In the genomic region with DNA sequence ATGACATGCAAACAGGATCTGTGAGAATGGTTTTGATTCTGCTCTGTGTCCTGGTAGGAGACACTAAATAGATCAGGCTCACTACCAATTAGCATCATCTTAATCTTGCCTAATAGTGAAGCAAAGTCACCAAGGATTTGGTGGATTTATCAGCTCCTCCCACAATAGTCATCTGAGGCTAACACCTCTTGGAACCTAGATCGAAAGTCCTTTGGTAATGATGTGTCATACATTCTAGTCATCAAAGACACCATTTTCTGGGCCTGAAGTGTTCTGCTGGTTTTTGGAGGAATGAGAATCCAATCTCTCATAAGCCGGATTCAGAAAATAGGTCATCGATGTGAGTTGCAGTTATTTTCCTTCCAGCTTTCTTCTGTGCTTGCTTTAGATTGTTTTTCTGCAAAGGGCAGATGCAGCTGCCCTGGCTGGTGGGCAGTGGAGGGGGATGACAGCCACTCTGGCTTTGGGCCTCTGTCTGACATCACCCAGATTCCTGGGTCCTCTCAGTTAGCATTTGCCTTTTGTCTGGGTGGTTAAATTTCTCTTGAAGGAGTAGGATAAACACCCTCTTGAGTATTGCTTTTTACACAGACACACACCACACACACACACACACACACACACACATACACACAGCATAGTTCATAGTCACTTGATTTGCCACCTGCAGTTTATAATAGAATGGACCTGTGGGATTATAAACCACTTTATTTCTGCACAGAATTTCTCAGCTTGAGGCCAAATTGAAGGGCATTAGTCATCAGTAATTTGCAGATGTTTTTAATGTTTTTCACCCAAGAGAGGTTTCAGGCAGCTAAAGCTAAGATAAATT, we compare ENCODE assay signal across 11 cellular contexts. TPM values are rescaled to one million over a fixed set of nuclear protein-coding genes. Genes with fewer than 3 reads are reported as not detected.
A peak's percentile ranks its signal among the peaks of the same experiment; 100 is the strongest.
DNase-seq lines count a peak whose midpoint lies in the region; ATAC-seq, FAIRE-seq and TF ChIP-seq lines count a peak whose summit lies in the region.
"Had no signal": no experiment of that assay in that cellular context is flagged by ENCODE, and none has a peak within 500 bp of the region (broad histone marks: within the 10 kb centered on the region; RNA-seq: fewer than 3 reads in every experiment).

A gene with protein sequence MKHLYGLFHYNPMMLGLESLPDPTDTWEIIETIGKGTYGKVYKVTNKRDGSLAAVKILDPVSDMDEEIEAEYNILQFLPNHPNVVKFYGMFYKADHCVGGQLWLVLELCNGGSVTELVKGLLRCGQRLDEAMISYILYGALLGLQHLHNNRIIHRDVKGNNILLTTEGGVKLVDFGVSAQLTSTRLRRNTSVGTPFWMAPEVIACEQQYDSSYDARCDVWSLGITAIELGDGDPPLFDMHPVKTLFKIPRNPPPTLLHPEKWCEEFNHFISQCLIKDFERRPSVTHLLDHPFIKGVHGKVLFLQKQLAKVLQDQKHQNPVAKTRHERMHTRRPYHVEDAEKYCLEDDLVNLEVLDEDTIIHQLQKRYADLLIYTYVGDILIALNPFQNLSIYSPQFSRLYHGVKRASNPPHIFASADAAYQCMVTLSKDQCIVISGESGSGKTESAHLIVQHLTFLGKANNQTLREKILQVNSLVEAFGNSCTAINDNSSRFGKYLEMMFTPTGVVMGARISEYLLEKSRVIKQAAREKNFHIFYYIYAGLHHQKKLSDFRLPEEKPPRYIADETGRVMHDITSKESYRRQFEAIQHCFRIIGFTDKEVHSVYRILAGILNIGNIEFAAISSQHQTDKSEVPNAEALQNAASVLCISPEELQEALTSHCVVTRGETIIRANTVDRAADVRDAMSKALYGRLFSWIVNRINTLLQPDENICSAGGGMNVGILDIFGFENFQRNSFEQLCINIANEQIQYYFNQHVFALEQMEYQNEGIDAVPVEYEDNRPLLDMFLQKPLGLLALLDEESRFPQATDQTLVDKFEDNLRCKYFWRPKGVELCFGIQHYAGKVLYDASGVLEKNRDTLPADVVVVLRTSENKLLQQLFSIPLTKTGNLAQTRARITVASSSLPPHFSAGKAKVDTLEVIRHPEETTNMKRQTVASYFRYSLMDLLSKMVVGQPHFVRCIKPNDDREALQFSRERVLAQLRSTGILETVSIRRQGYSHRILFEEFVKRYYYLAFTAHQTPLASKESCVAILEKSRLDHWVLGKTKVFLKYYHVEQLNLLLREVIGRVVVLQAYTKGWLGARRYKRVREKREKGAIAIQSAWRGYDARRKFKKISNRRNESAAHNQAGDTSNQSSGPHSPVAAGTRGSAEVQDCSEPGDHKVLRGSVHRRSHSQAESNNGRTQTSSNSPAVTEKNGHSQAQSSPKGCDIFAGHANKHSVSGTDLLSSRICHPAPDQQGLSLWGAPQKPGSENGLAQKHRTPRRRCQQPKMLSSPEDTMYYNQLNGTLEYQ (N-terminal part only) (plus strand): TSS at position 198 of the 832 bp plus-strand sequence. CDS start 141 bp downstream, at position 339.

- H2BK20ac ChIP-seq in H1 (ENCODE audit: low read length): no peak within 1 kb of the TSS

- H3K23ac ChIP-seq in H1 (ENCODE audit: insufficient read length): no peak within 1 kb of the TSS

- H3K4me3 ChIP-seq in Karpas-422 (ENCODE audit: low read length) (peak within 1 kb of the TSS; percentile 38), H1 (ENCODE audit: extremely low read depth in 1 of 4, insufficient read depth in 2 of 4, low read depth in 3 of 4, low read length in 4 of 4) (no peak within 1 kb of the TSS), skeletal muscle cell (ENCODE audit: low read depth, low read length) (no peak within 1 kb of the TSS)
- no peak within 1 kb of the TSS for H3K4me3 ChIP-seq in CD4-positive, alpha-beta memory T cell (ENCODE audit: low read length in 2 of 2)

- H4K91ac ChIP-seq in H1 (replicated peaks; ENCODE audit: insufficient read length, low read length): no peak within 1 kb of the TSS

- H3K9ac ChIP-seq in Karpas-422 (ENCODE audit: low read length): peak within 1 kb of the TSS; percentile 55
- H3K9ac ChIP-seq in H1 (replicated peaks in 1 of 4; ENCODE audit: extremely low read depth in 1 of 4, low read depth in 3 of 4, low read length in 3 of 4): no peak within 1 kb of the TSS

- no peak within 1 kb of the TSS for H2BK5ac ChIP-seq in H1 (ENCODE audit: low read depth, low read length)

- H3K23me2 ChIP-seq in H1 (ENCODE audit: low read depth, low read length): no peaks in the 10 kb centered on the region

- no peaks in the 10 kb centered on the region for H3K79me2 ChIP-seq in Karpas-422 (ENCODE audit: low read length)
- H3K79me2 ChIP-seq in H1 (ENCODE audit: control insufficient read depth in 1 of 2, insufficient read depth in 2 of 2, low read length in 2 of 2): no peaks in the 10 kb centered on the region

- no peak within 1 kb of the TSS for H4K5ac ChIP-seq in H1 (ENCODE audit: insufficient read length, low read depth, low read length)

- FAIRE-seq in H1 (lab: Jason Lieb, UNC): no peak

- TF ChIP-seq CTCF in H1 (IDR thresholded peaks at IDR 0.05; ENCODE audit: control extremely low read depth in 1 of 3, insufficient read depth in 1 of 3, low read depth in 1 of 3, low read length in 3 of 3): no peak

- H3K27me3 ChIP-seq in Karpas-422 (ENCODE audit: low read length): no peaks in the 10 kb centered on the region
- H3K27me3 ChIP-seq in H1 (replicated peaks in 1 of 4; ENCODE audit: control insufficient read depth in 3 of 4, extremely low read depth in 1 of 4, insufficient read depth in 3 of 4, low read length in 3 of 4): no peaks in the 10 kb centered on the region
- H3K27me3 ChIP-seq in CD4-positive, alpha-beta memory T cell (ENCODE audit: insufficient read depth, low read length): no peaks in the 10 kb centered on the region

- H4K20me1 ChIP-seq in Karpas-422 (ENCODE audit: insufficient read depth, low read depth, low read length) (no peaks in the 10 kb centered on the region), H1 (replicated peaks in 1 of 2; ENCODE audit: control insufficient read depth in 1 of 2, insufficient read depth in 2 of 2, low read length in 2 of 2) (no peaks in the 10 kb centered on the region)

- peak within 1 kb of the TSS; percentile 63; the same call in 1 of the 2 replicates for H2AFZ ChIP-seq in Karpas-422 (ENCODE audit: low read length)
- H2AFZ ChIP-seq in H1 (ENCODE audit: low read length): peak within 1 kb of the TSS; percentile 33; the same call in 1 of the 2 replicates

- TF ChIP-seq RAD21 in H1 (IDR thresholded peaks at IDR 0.05 in 1 of 2, conservative IDR thresholded peaks at IDR 0.05 in 1 of 2; ENCODE audit: low read depth in 2 of 2, low read length in 2 of 2): no peak

- no peak within 1 kb of the TSS for H3K4me3 Mint-ChIP-seq in naive thymus-derived CD8-positive, alpha-beta T cell
- no peak within 1 kb of the TSS for H3K4me3 Mint-ChIP-seq in CD4-positive, alpha-beta memory T cell

- no peak within 1 kb of the TSS for H3K56ac ChIP-seq in H1 (replicated peaks; ENCODE audit: insufficient read length, low read depth, low read length)

- H2BK120ac ChIP-seq in H1 (replicated peaks; ENCODE audit: low read depth, low read length): no peak within 1 kb of the TSS

- TF ChIP-seq EP300 in H1 (IDR thresholded peaks at IDR 0.05; ENCODE audit: borderline replicate concordance in 1 of 2, low read depth in 2 of 2, low read length in 2 of 2): no peak

- no peak within 1 kb of the TSS for H3K27ac Mint-ChIP-seq in naive thymus-derived CD8-positive, alpha-beta T cell
- H3K27ac Mint-ChIP-seq in CD4-positive, alpha-beta memory T cell: no peak within 1 kb of the TSS

- H3K9me3 ChIP-seq in Karpas-422 (ENCODE audit: low read length) (no peaks in the 10 kb centered on the region), H1 (ENCODE audit: insufficient read depth in 2 of 2, low read depth in 1 of 2, low read length in 1 of 2) (no peaks in the 10 kb centered on the region)
- no peaks in the 10 kb centered on the region for H3K9me3 ChIP-seq in CD4-positive, alpha-beta memory T cell (ENCODE audit: control insufficient read depth in 1 of 2, low read length in 2 of 2)

- H3K4me2 ChIP-seq in Karpas-422 (ENCODE audit: low read depth, low read length, poor library complexity, severe bottlenecking): peak within 1 kb of the TSS; percentile 65
- H3K4me2 ChIP-seq in H1 (ENCODE audit: insufficient read depth in 1 of 2, low read depth in 2 of 2, low read length in 2 of 2): no peak within 1 kb of the TSS

- H3K4ac ChIP-seq in H1 (replicated peaks; ENCODE audit: insufficient read length, low read depth, low read length): peak within 1 kb of the TSS; percentile 14

- intact Hi-C loops in CD4-positive, alpha-beta memory T cell (cut with micrococcal nuclease): no loop called here

- peaks cover 0 to 5% (median 0%) of the 10 kb centered on the region in 4 donors for H3K4me1 Mint-ChIP-seq in naive thymus-derived CD8-positive, alpha-beta T cell
- no peaks in the 10 kb centered on the region for H3K4me1 Mint-ChIP-seq in CD4-positive, alpha-beta memory T cell

- no peak within 1 kb of the TSS; the same call in 1 of the 2 replicates for H2BK12ac ChIP-seq in H1 (ENCODE audit: low read depth, low read length)

- H3K27ac ChIP-seq in Karpas-422 (ENCODE audit: low read length): peak within 1 kb of the TSS; percentile 89
- no peak within 1 kb of the TSS for H3K27ac ChIP-seq in H1 (ENCODE audit: low read depth, low read length)
- no peak within 1 kb of the TSS for H3K27ac ChIP-seq in CD4-positive, alpha-beta memory T cell (ENCODE audit: low read depth, low read length)

- no peaks in the 10 kb centered on the region for H3K9me3 Mint-ChIP-seq in naive thymus-derived CD8-positive, alpha-beta T cell
- H3K9me3 Mint-ChIP-seq in CD4-positive, alpha-beta memory T cell: peaks cover 0 to 3% (median 0%) of the 10 kb centered on the region in 8 donors

- H3K36me3 ChIP-seq in Karpas-422 (ENCODE audit: insufficient read depth, low read length) (no peaks in the 10 kb centered on the region), H1 (ENCODE audit: control insufficient read depth in 2 of 4, insufficient read depth in 4 of 4, low read length in 3 of 4) (no peaks in the 10 kb centered on the region)
- H3K36me3 ChIP-seq in CD4-positive, alpha-beta memory T cell (ENCODE audit: insufficient read depth, low read length): no peaks in the 10 kb centered on the region

- peak in 2 of 3 experiments; percentile 0 to 11 for DNase-seq in NCI-H1417 (lab: John Stamatoyannopoulos, UW)
- DNase-seq in NCI-H1417 treated with DMSO at 0.1 percent for 48 hours (lab: John Stamatoyannopoulos, UW): no peak
- peak; percentile 91 for DNase-seq in Karpas-422
- no peak for DNase-seq in H1 (ENCODE audit: low read depth in 1 of 2, low spot score in 2 of 2)
- peak; percentile 31 for DNase-seq in skeletal muscle cell (ENCODE audit: low read depth)
- no peak for DNase-seq in naive thymus-derived CD8-positive, alpha-beta T cell
- no peak for DNase-seq in CD1c-positive myeloid dendritic cell (ENCODE audit: extremely low spot score)
- DNase-seq in CD4-positive, alpha-beta memory T cell: no peak
- DNase-seq: 8988T; stimulated activated CD4-positive, alpha-beta T cell treated with anti-CD3 and anti-CD28 coated beads, Interleukin-4, amount 100 ng/mL, for 24 hours; T-helper 9 cell had no signal

- no peaks in the 10 kb centered on the region for H3K36me3 Mint-ChIP-seq in naive thymus-derived CD8-positive, alpha-beta T cell
- H3K36me3 Mint-ChIP-seq in CD4-positive, alpha-beta memory T cell: no peaks in the 10 kb centered on the region

- no peak for ATAC-seq in naive thymus-derived CD8-positive, alpha-beta T cell

- WGBS in H1 (ENCODE audit: extremely low coverage in 1 of 2, insufficient coverage in 1 of 2, insufficient read length in 1 of 2, insufficient replicate concordance in 2 of 2, low coverage in 1 of 2, low lambda C conversion rate in 2 of 2, missing lambda C conversion rate in 1 of 2), 2 experiments: 87% methylated on average over 3 of the region's 3 CpGs; no CpG with 5 or more reads in 1 of the 2 experiments

- no peaks in the 10 kb centered on the region for H3K79me1 ChIP-seq in H1 (ENCODE audit: low read depth, low read length)

- CTCF ChIA-PET in H1 (lab: Charles Lee; ENCODE audit: partially characterized antibody): interaction anchor here (0.7 to 1.1 kb wide), 2 partner anchors 23 to 36 kb away, joined by 3 read pairs; no protein-coding TSS in a partner anchor
- CTCF ChIA-PET in CD4-positive, alpha-beta memory T cell (lab: Charles Lee; ENCODE audit: partially characterized antibody): no interaction called here

- peaks cover 69% of the 10 kb centered on the region for H3K4me1 ChIP-seq in Karpas-422 (ENCODE audit: low read length)
- H3K4me1 ChIP-seq in H1 (replicated peaks in 1 of 4; ENCODE audit: control insufficient read depth in 3 of 4, insufficient read depth in 4 of 4, low read length in 3 of 4): peaks cover 0 to 7% (median 4%) of the 10 kb centered on the region in 4 experiments; a peak in 2 of 7 replicates
- H3K4me1 ChIP-seq in CD4-positive, alpha-beta memory T cell (ENCODE audit: insufficient read depth, low read length): no peaks in the 10 kb centered on the region

- H2BK15ac ChIP-seq in H1 (ENCODE audit: low read length): no peak within 1 kb of the TSS

- H3K9me2 ChIP-seq in Karpas-422 (replicated peaks; ENCODE audit: insufficient read depth, low read length): no peaks in the 10 kb centered on the region

- no peak within 1 kb of the TSS for H3K18ac ChIP-seq in H1 (ENCODE audit: extremely low read depth, low read length)

- no peak within 1 kb of the TSS for H4K8ac ChIP-seq in H1 (ENCODE audit: extremely low read depth, insufficient read depth, low read length)

- POLR2A ChIA-PET in H1 (lab: Charles Lee; ENCODE audit: partially characterized antibody): no interaction called here
- POLR2A ChIA-PET in naive thymus-derived CD8-positive, alpha-beta T cell (lab: Charles Lee): no interaction called here
- POLR2A ChIA-PET in CD4-positive, alpha-beta memory T cell (lab: Charles Lee; ENCODE audit: partially characterized antibody): no interaction called here

- H3K14ac ChIP-seq in H1 (ENCODE audit: insufficient read length): no peak within 1 kb of the TSS

- no peak for TF ChIP-seq POLR2A in H1 (IDR thresholded peaks at IDR 0.05; ENCODE audit: control extremely low read depth in 1 of 2, low read depth in 2 of 2, low read length in 2 of 2)

- no peak within 1 kb of the TSS for H2AK5ac ChIP-seq in H1 (ENCODE audit: low read depth, low read length)

- H3K27me3 Mint-ChIP-seq in naive thymus-derived CD8-positive, alpha-beta T cell: peaks cover 0 to 4% (median 0%) of the 10 kb centered on the region in 5 donors
- H3K27me3 Mint-ChIP-seq in CD4-positive, alpha-beta memory T cell: peaks cover 0 to 3% of the 10 kb centered on the region in 2 donors

RNA-seq across cellular contexts. Expression of the gene that starts here (rescaled TPM):
- 4.4 and 5.0 TPM in 2 replicates for total RNA-seq in Karpas-422 (2014; rRNA removed; shearing (Covaris generic); ENCODE audit: low replicate concordance)
- total RNA-seq in H1 (2021; fragmentation: NEBNext Ultra II Directional; extraction: Animal tissue kit (Norgen Biotek cat#: 25700)): 0.19 and 0.27 TPM in 2 replicates
- 0.11 and 0.17 TPM in 2 replicates for polyA plus RNA-seq in H1 (2011; rRNA removed)
- 0.16 TPM for polyA plus RNA-seq in H1 (2011; cell fraction: cytosol; rRNA removed)
- 0.19 TPM for polyA plus RNA-seq in H1 (2011; cell fraction: nucleus; rRNA removed)
- polyA plus RNA-seq in H1 (2012, experiment 1 of 2): 0.13 to 0.29 TPM (median 0.17 TPM) in 4 replicates
- not detected for polyA plus RNA-seq in H1 (2012, experiment 2 of 2)
- polyA plus RNA-seq in H1 (2013, experiment 1 of 2): 0.12 TPM
- polyA plus RNA-seq in H1 (2013, experiment 2 of 2): 0.15 TPM
- 0.98 and 1.4 TPM in 2 replicates for polyA minus RNA-seq in H1 (2011; rRNA and poly(A)+ RNA removed)
- polyA minus RNA-seq in H1 (2011; cell fraction: cytosol; rRNA and poly(A)+ RNA removed): 0.22 TPM
- 1.2 TPM for polyA minus RNA-seq in H1 (2011; cell fraction: nucleus; rRNA and poly(A)+ RNA removed)
- not detected for total RNA-seq in naive thymus-derived CD8-positive, alpha-beta T cell
- not detected for polyA plus RNA-seq in naive thymus-derived CD8-positive, alpha-beta T cell
- not detected for total RNA-seq in CD4-positive, alpha-beta memory T cell
- not detected for polyA plus RNA-seq in CD4-positive, alpha-beta memory T cell

Comparison
In these comparisons a context has a peak if more than half of its experiments do, and no peak if none do; other contexts are left out.
1. DNase-seq: peak in NCI-H1417 (2 of 3), Karpas-422 (single experiment) and skeletal muscle cell (single experiment); none in NCI-H1417 treated with DMSO at 0.1 percent for 48 hours (single experiment), H1 (0 of 2), naive thymus-derived CD8-positive, alpha-beta T cell (0 of 10), CD1c-positive myeloid dendritic cell (single experiment) and CD4-positive, alpha-beta memory T cell (0 of 5).